In the genomic region with DNA sequence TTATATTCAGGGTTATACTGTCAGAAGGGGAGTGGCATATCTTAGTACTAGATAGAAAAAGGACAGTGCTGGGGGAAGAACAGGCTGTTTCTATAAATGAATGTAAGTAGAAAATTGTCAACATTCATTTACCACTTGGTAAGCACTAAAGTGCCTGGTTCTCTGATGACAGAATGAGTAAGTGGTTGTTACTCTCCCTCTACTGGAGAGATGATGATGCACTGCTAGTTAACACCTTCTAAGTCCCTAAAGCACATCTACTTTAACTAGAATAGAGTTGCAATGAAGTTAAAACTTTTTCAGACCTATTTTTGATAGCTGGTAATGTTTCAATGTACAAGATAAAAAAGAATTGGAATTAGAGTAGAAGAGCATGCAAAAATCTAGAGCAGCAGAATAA, we compare ENCODE assay signal across 20 cellular contexts.
"Had no signal": no experiment of that assay in that cellular context is flagged by ENCODE, and none has a peak within 500 bp of the region (broad histone marks: within the 10 kb centered on the region; RNA-seq: fewer than 3 reads in every experiment).

No MANE protein-coding gene starts in this region.

- H3K36me3 ChIP-seq: brain microvascular endothelial cell, cardiac muscle cell, WERI-Rb-1 had no signal

- FAIRE-seq: RCC 7860 had no signal

- H3K4me3 ChIP-seq: cardiac muscle cell had no signal

- H3K4me2 ChIP-seq: SK-N-SH had no signal

- H3K9me3 ChIP-seq: SK-N-SH had no signal

- H3K27ac ChIP-seq: brain microvascular endothelial cell, cardiac muscle cell, WERI-Rb-1 had no signal

- H3K9ac ChIP-seq: SK-N-SH had no signal

- H3K27me3 ChIP-seq: brain microvascular endothelial cell, cardiac muscle cell had no signal

- DNase-seq: activated CD4-positive, alpha-beta T cell treated with anti-CD3 and anti-CD28 coated beads for 4 hours; activated CD4-positive, alpha-beta T cell treated with anti-CD3 and anti-CD28 coated beads, Interleukin-2, amount 50 U/mL, for 4 hours; activated gamma-delta T cell; activated naive CD4-positive, alpha-beta T cell treated with anti-CD3 and anti-CD28 coated beads for 36 hours; activated T-cell treated with anti-CD3 and anti-CD28 coated beads, Interleukin-2, amount 50 U/mL, for 48 hours; amygdala; brain microvascular endothelial cell; MM.1S; NCI-H1105; NCI-H1436; NCI-H187; NCI-H2081; NCI-H446; NCI-H524; SIG-M5; SK-N-SH; T-helper 1 cell; WERI-Rb-1 had no signal
